Comparison of ENCODE assay signal across 1 cellular context in genomic region chr4:40056722-40057539, GRCh38.
TF ChIP-seq lines count a peak whose summit lies in the region.

Gene N4BP2 (plus strand): TSS chr4:40056850. CDS start chr4:40097341, 40,491 bp downstream.

TF ChIP-seq in HepG2, 621 proteins besides CTCF, POLR2A, EP300 and RAD21 (continued from another document and continues in another):
- TF ChIP-seq, protein P1, sequence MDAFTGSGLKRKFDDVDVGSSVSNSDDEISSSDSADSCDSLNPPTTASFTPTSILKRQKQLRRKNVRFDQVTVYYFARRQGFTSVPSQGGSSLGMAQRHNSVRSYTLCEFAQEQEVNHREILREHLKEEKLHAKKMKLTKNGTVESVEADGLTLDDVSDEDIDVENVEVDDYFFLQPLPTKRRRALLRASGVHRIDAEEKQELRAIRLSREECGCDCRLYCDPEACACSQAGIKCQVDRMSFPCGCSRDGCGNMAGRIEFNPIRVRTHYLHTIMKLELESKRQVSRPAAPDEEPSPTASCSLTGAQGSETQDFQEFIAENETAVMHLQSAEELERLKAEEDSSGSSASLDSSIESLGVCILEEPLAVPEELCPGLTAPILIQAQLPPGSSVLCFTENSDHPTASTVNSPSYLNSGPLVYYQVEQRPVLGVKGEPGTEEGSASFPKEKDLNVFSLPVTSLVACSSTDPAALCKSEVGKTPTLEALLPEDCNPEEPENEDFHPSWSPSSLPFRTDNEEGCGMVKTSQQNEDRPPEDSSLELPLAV (CRISPR knock-in tag; conservative IDR thresholded peaks at IDR 0.05; ENCODE audit: low read depth), result peak; percentile 87; the same call in 1 of the 2 replicates
- TF ChIP-seq HHEX (CRISPR knock-in tag; IDR thresholded peaks at IDR 0.05), result no peak
- peak; percentile 92; the same call in 1 of the 2 replicates for TF ChIP-seq ZNF790 (CRISPR knock-in tag; IDR thresholded peaks at IDR 0.05; ENCODE audit: borderline replicate concordance)
- TF ChIP-seq ZNF180 (CRISPR knock-in tag; IDR thresholded peaks at IDR 0.05; ENCODE audit: borderline replicate concordance, low read depth), result no peak
- no peak for TF ChIP-seq TCF7L2 (IDR thresholded peaks at IDR 0.05; ENCODE audit: low read depth, low read length)
- TF ChIP-seq MAF1 (CRISPR knock-in tag; IDR thresholded peaks at IDR 0.05; ENCODE audit: borderline replicate concordance), result no peak
- TF ChIP-seq ZNF619 (CRISPR knock-in tag; IDR thresholded peaks at IDR 0.05), result no peak
- TF ChIP-seq ZFP36L2 (CRISPR knock-in tag; IDR thresholded peaks at IDR 0.05), result no peak
- TF ChIP-seq DMTF1 (CRISPR knock-in tag; IDR thresholded peaks at IDR 0.05), result no peak
- peak; percentile 36; the same call in 1 of the 2 replicates for TF ChIP-seq ZNF788 (CRISPR knock-in tag; IDR thresholded peaks at IDR 0.05; ENCODE audit: borderline replicate concordance)
- 0 out of 2 replicates have a peak, but pooled peaks have one; percentile 9 for TF ChIP-seq ZNF691 (CRISPR knock-in tag; IDR thresholded peaks at IDR 0.05; ENCODE audit: borderline replicate concordance, low read depth)
- TF ChIP-seq, protein P2, sequence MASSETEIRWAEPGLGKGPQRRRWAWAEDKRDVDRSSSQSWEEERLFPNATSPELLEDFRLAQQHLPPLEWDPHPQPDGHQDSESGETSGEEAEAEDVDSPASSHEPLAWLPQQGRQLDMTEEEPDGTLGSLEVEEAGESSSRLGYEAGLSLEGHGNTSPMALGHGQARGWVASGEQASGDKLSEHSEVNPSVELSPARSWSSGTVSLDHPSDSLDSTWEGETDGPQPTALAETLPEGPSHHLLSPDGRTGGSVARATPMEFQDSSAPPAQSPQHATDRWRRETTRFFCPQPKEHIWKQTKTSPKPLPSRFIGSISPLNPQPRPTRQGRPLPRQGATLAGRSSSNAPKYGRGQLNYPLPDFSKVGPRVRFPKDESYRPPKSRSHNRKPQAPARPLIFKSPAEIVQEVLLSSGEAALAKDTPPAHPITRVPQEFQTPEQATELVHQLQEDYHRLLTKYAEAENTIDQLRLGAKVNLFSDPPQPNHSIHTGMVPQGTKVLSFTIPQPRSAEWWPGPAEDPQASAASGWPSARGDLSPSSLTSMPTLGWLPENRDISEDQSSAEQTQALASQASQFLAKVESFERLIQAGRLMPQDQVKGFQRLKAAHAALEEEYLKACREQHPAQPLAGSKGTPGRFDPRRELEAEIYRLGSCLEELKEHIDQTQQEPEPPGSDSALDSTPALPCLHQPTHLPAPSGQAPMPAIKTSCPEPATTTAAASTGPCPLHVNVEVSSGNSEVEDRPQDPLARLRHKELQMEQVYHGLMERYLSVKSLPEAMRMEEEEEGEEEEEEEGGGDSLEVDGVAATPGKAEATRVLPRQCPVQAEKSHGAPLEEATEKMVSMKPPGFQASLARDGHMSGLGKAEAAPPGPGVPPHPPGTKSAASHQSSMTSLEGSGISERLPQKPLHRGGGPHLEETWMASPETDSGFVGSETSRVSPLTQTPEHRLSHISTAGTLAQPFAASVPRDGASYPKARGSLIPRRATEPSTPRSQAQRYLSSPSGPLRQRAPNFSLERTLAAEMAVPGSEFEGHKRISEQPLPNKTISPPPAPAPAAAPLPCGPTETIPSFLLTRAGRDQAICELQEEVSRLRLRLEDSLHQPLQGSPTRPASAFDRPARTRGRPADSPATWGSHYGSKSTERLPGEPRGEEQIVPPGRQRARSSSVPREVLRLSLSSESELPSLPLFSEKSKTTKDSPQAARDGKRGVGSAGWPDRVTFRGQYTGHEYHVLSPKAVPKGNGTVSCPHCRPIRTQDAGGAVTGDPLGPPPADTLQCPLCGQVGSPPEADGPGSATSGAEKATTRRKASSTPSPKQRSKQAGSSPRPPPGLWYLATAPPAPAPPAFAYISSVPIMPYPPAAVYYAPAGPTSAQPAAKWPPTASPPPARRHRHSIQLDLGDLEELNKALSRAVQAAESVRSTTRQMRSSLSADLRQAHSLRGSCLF (CRISPR knock-in tag; IDR thresholded peaks at IDR 0.05; ENCODE audit: borderline replicate concordance), result no peak
- peak; percentile 78 for TF ChIP-seq ZNF883 (CRISPR knock-in tag; IDR thresholded peaks at IDR 0.05; ENCODE audit: not compliant biosample characterization)
- peak; percentile 70; the same call in 1 of the 2 replicates for TF ChIP-seq ZNF567 (CRISPR knock-in tag; IDR thresholded peaks at IDR 0.05; ENCODE audit: borderline replicate concordance)
- no peak; the same call in none of the 2 replicates for TF ChIP-seq ZNF501 (CRISPR knock-in tag; IDR thresholded peaks at IDR 0.05)
- TF ChIP-seq DMAP1 (CRISPR knock-in tag; IDR thresholded peaks at IDR 0.05), result no peak; the same call in 1 of the 2 replicates
- no peak for TF ChIP-seq RFX3 (CRISPR knock-in tag; IDR thresholded peaks at IDR 0.05)
- no peak; the same call in 1 of the 2 replicates for TF ChIP-seq ZNF746 (CRISPR knock-in tag; IDR thresholded peaks at IDR 0.05)
- TF ChIP-seq ZNF12 (CRISPR knock-in tag; IDR thresholded peaks at IDR 0.05), result 0 out of 2 replicates have a peak, but pooled peaks have one; percentile 55
- peak; percentile 60; the same call in 1 of the 2 replicates for TF ChIP-seq ZNF556 (CRISPR knock-in tag; IDR thresholded peaks at IDR 0.05; ENCODE audit: borderline replicate concordance)
- TF ChIP-seq ZNF841 (CRISPR knock-in tag; IDR thresholded peaks at IDR 0.05; ENCODE audit: borderline replicate concordance), result peak; percentile 93
- peak; percentile 42 for TF ChIP-seq TEAD3 (CRISPR knock-in tag; optimal IDR thresholded peaks at IDR 0.05; ENCODE audit: borderline replicate concordance)
- peak; percentile 62; the same call in 1 of the 2 replicates for TF ChIP-seq ZNF766 (CRISPR knock-in tag; IDR thresholded peaks at IDR 0.05; ENCODE audit: borderline replicate concordance)
- peak; percentile 78 for TF ChIP-seq CBFB (CRISPR knock-in tag; IDR thresholded peaks at IDR 0.05)
- TF ChIP-seq CHCHD3 (CRISPR knock-in tag; IDR thresholded peaks at IDR 0.05), result peak; percentile 46; the same call in 1 of the 2 replicates
- TF ChIP-seq MED1 (CRISPR knock-in tag; IDR thresholded peaks at IDR 0.05), result peak; percentile 10; the same call in 1 of the 2 replicates
- TF ChIP-seq ZMAT3 (CRISPR knock-in tag; conservative IDR thresholded peaks at IDR 0.05), result peak; percentile 67; the same call in 1 of the 2 replicates
- TF ChIP-seq ARNT2 (CRISPR knock-in tag; IDR thresholded peaks at IDR 0.05; ENCODE audit: low read depth), result peak; percentile 87
- TF ChIP-seq MBNL3 (CRISPR knock-in tag; conservative IDR thresholded peaks at IDR 0.05), result no peak
- TF ChIP-seq HOXA9 (CRISPR knock-in tag; IDR thresholded peaks at IDR 0.05; ENCODE audit: borderline replicate concordance), result peak; percentile 98
- TF ChIP-seq ZNF646 (CRISPR knock-in tag; IDR thresholded peaks at IDR 0.05), result peak; percentile 11; the same call in 1 of the 2 replicates
- no peak for TF ChIP-seq ZNF205 (CRISPR knock-in tag; IDR thresholded peaks at IDR 0.05)
- TF ChIP-seq ZNF282 (IDR thresholded peaks at IDR 0.05; ENCODE audit: partially characterized antibody), result no peak
- TF ChIP-seq SALL2 (CRISPR knock-in tag; IDR thresholded peaks at IDR 0.05), result peak; percentile 95
- no peak for TF ChIP-seq TBL1XR1 (IDR thresholded peaks at IDR 0.05; ENCODE audit: borderline replicate concordance, low read length, partially characterized antibody)
- TF ChIP-seq PTBP1 (IDR thresholded peaks at IDR 0.05; ENCODE audit: low read depth, low read length, poor library complexity, severe bottlenecking), result no peak
- TF ChIP-seq ZNF547 (CRISPR knock-in tag; IDR thresholded peaks at IDR 0.05), result peak; percentile 87
- TF ChIP-seq FOXM1 (CRISPR knock-in tag; IDR thresholded peaks at IDR 0.05), result no peak
- TF ChIP-seq EZH2 (conservative IDR thresholded peaks at IDR 0.05; ENCODE audit: low read depth, low read length), result no peak
- no peak for TF ChIP-seq HDAC2 (CRISPR knock-in tag; IDR thresholded peaks at IDR 0.05)
- TF ChIP-seq ZNF75D (CRISPR knock-in tag; IDR thresholded peaks at IDR 0.05; ENCODE audit: borderline replicate concordance), result no peak
- peak; percentile 43; the same call in 1 of the 2 replicates for TF ChIP-seq ZNF816 (CRISPR knock-in tag; IDR thresholded peaks at IDR 0.05; ENCODE audit: borderline replicate concordance)
- no peak for TF ChIP-seq DPF2 (CRISPR knock-in tag; IDR thresholded peaks at IDR 0.05; ENCODE audit: borderline replicate concordance, low read depth)
- no peak for TF ChIP-seq NFATC3 (CRISPR knock-in tag; IDR thresholded peaks at IDR 0.05)
- peak; percentile 68; the same call in 1 of the 2 replicates for TF ChIP-seq ZNF367 (CRISPR knock-in tag; IDR thresholded peaks at IDR 0.05; ENCODE audit: borderline replicate concordance)
- TF ChIP-seq, protein P3, sequence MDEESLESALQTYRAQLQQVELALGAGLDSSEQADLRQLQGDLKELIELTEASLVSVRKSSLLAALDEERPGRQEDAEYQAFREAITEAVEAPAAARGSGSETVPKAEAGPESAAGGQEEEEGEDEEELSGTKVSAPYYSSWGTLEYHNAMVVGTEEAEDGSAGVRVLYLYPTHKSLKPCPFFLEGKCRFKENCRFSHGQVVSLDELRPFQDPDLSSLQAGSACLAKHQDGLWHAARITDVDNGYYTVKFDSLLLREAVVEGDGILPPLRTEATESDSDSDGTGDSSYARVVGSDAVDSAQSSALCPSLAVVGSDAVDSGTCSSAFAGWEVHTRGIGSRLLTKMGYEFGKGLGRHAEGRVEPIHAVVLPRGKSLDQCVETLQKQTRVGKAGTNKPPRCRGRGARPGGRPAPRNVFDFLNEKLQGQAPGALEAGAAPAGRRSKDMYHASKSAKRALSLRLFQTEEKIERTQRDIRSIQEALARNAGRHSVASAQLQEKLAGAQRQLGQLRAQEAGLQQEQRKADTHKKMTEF (CRISPR knock-in tag; IDR thresholded peaks at IDR 0.05), result peak; percentile 57; the same call in 1 of the 2 replicates
- TF ChIP-seq RNF2 (conservative IDR thresholded peaks at IDR 0.05; ENCODE audit: low read depth), result peak; percentile 77
- no peak for TF ChIP-seq ATF7 (IDR thresholded peaks at IDR 0.05)
- TF ChIP-seq ATF7 (CRISPR knock-in tag; IDR thresholded peaks at IDR 0.05), result no peak
